In genomic region chr4:180617203-180617602, GRCh38 we compare ENCODE assay signal across 1 cellular context.
TF ChIP-seq lines count a peak whose summit lies in the region.

No MANE protein-coding gene starts in this region.

TF ChIP-seq in GM23338, 12 proteins besides CTCF, POLR2A, EP300 and RAD21 (continued from another document):
- TF ChIP-seq REST (IDR thresholded peaks at IDR 0.05; ENCODE audit: unreplicated experiment) (no peak), CREB1 (CRISPR knock-in tag; IDR thresholded peaks at IDR 0.05; ENCODE audit: low read depth) (no peak), ETS1 (IDR thresholded peaks at IDR 0.05) (no peak), EZH2 (IDR thresholded peaks at IDR 0.05; ENCODE audit: low read depth, unreplicated experiment) (no peak)
TF ChIP-seq in GM23338: peak in this region for 0.
